Comparison of ENCODE assay signal across 8 cellular contexts in the genomic region with DNA sequence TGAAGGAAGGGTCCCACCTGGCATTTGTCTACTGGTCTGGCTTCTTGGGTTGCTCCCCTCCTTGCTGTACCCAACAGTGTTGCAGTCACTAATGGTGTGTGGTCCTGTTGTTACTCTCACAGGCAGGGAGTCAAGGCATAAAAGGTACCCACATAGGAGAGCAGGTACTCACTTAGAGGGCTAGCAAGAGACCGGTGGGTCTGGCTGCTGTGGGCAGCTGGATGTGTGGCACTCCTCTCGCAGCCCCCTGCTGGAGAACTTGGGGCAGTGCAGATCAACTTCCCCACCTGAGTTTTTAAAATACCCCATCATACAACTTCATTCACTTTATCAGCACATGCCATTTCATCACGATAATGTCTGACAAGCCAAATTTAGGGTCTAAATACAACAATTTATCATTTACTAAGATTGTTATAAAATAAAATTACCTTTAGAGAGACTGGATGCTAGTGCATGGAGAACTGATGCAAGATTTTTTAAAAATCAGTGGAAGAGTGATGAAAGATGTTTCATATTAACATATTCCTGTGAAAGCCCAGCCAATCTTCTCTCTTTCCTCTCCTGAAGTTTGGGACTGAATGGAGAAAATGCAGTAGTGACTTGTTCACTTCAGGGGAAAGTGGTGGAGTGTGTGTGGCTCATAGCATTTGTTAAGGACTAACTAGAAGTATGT. TPM values are rescaled to one million over a fixed set of nuclear protein-coding genes. Genes with fewer than 3 reads are reported as not detected.
DNase-seq lines count a peak whose midpoint lies in the region; ATAC-seq, FAIRE-seq and TF ChIP-seq lines count a peak whose summit lies in the region.

No MANE protein-coding gene starts in this region.

- H3K36me3 ChIP-seq in GM12878 (ENCODE audit: control insufficient read depth in 2 of 2, insufficient read depth in 2 of 2, low read length in 1 of 2) (no peaks in the 10 kb centered on the region), iPS DF 6.9 (ENCODE audit: control insufficient read depth, insufficient read depth, low read length) (peaks cover 8% of the 10 kb centered on the region; the same call in 1 of the 2 replicates)

- no peak overlapping the region for H3K9ac ChIP-seq in GM12878 (ENCODE audit: control insufficient read depth, insufficient read depth, low read length)

- H3K4me3 ChIP-seq in A549 (no peak overlapping the region), GM12878 (no peak overlapping the region), iPS DF 6.9 (ENCODE audit: low read length) (no peak overlapping the region)

- H3K4me1 ChIP-seq in A549 (no peaks in the 10 kb centered on the region), GM12878 (ENCODE audit: control insufficient read depth, insufficient read depth, low read length) (peaks cover 3% of the 10 kb centered on the region; the same call in 1 of the 2 replicates), iPS DF 6.9 (ENCODE audit: control insufficient read depth, insufficient read depth, low read length) (no peaks in the 10 kb centered on the region)

- CTCF ChIA-PET in A549 (lab: Yijun Ruan, JAX), result interaction anchor here (0.6 to 4.0 kb wide), 31 partner anchors 9 to 354 kb away, joined by 3 to 27 read pairs (median 4); a partner anchor contains a TSS
- CTCF ChIA-PET in GM12878 (lab: Yijun Ruan, JAX), result interaction anchor here (0.8 to 3.2 kb wide), 9 partner anchors 9 to 136 kb away, joined by 3 to 19 read pairs (median 6); no protein-coding TSS in a partner anchor

- TF ChIP-seq RAD21 in A549 (conservative IDR thresholded peaks at IDR 0.05 in 1 of 2, IDR thresholded peaks at IDR 0.05 in 1 of 2) (peak; percentile 66 to 70), GM12878 (IDR thresholded peaks at IDR 0.05; ENCODE audit: insufficient read depth, low read depth, low read length) (peak; percentile 63)

- BruUV-seq in GM12878 (replicated peaks; lab: Mats Ljungman, UMichigan), result no TSS peak

- TF ChIP-seq POLR2A in A549 (IDR thresholded peaks at IDR 0.05; ENCODE audit: low read length) (no peak), GM12878 (IDR thresholded peaks at IDR 0.05; ENCODE audit: low read depth, low read length) (no peak)

- in situ Hi-C loops in GM12878 (cut with MboI), result no loop called here

- no peaks in the 10 kb centered on the region for H4K20me1 ChIP-seq in GM12878 (ENCODE audit: control insufficient read depth, insufficient read depth)

- FAIRE-seq in A549 (lab: Jason Lieb, UNC), result no peak
- no peak for FAIRE-seq in GM12878 (lab: Jason Lieb, UNC)

- H3K4me2 ChIP-seq in A549 (no peak overlapping the region), GM12878 (ENCODE audit: control insufficient read depth, insufficient read depth) (no peak overlapping the region)

- SMC1A ChIA-PET in GM12878 (lab: Charles Lee; ENCODE audit: uncharacterized antibody, unreplicated experiment), result interaction anchor here (0.7 to 2.2 kb wide), 10 partner anchors 14 to 265 kb away, joined by 3 to 8 read pairs (median 4); no protein-coding TSS in a partner anchor

- no peaks in the 10 kb centered on the region for H3K27me3 ChIP-seq in GM12878 (replicated peaks in 1 of 2; ENCODE audit: control insufficient read depth in 2 of 2, insufficient read depth in 2 of 2, low read length in 1 of 2)
- no peaks in the 10 kb centered on the region for H3K27me3 ChIP-seq in iPS DF 6.9 (ENCODE audit: control insufficient read depth, insufficient read depth, low read length)

- peak; percentile 72 to 89 for ATAC-seq in A549
- ATAC-seq in GM12878, result peak; percentile 92
- no peak for ATAC-seq in HG03342 (IDR thresholded peaks at IDR 0.05; ENCODE audit: unreplicated experiment)

- intact Hi-C loops in GM12878 (cut with micrococcal nuclease; ENCODE audit: unreplicated experiment), result loop anchor here (1.0 to 5.0 kb wide), 2 partner anchors 132 to 355 kb away; no protein-coding TSS in a partner anchor

- H3K79me2 ChIP-seq in GM12878 (ENCODE audit: control insufficient read depth, insufficient read depth, low read length), result no peaks in the 10 kb centered on the region

- RAD21 ChIA-PET in GM12878 (lab: Charles Lee; ENCODE audit: unreplicated experiment), result no interaction called here

- peak; percentile 79 for TF ChIP-seq CTCF in A549 (IDR thresholded peaks at IDR 0.05)
- TF ChIP-seq CTCF in GM12873 (IDR thresholded peaks at IDR 0.05; ENCODE audit: insufficient read depth, low read depth, low read length, missing control alignments), result peak; percentile 94
- peak; percentile 74 to 91 (median 84) for TF ChIP-seq CTCF in GM12878 (IDR thresholded peaks at IDR 0.05 in 2 of 3, conservative IDR thresholded peaks at IDR 0.05 in 1 of 3; ENCODE audit: control insufficient read depth in 2 of 3, extremely low read depth in 1 of 3, insufficient read depth in 1 of 3, low read depth in 3 of 3, low read length in 3 of 3)

- POLR2A ChIA-PET in A549 (lab: Yijun Ruan, JAX), result no interaction called here
- POLR2A ChIA-PET in GM12878 (lab: Charles Lee), result no interaction called here

- peak; percentile 43 to 81 for DNase-seq in A549 (ENCODE audit: low read depth in 1 of 2, low spot score in 1 of 2)
- DNase-seq in KG1 (lab: John Stamatoyannopoulos, UW), result peak; percentile 17
- peak; percentile 27 for DNase-seq in SW480 (ENCODE audit: low spot score)
- DNase-seq in GM12878 (ENCODE audit: low read depth, low spot score), result no peak
- peak; percentile 31 for DNase-seq in iPS DF 6.9 (ENCODE audit: low read depth, low spot score)
- DNase-seq in stimulated activated CD4-positive, alpha-beta T cell treated with anti-CD3 and anti-CD28 coated beads, Interleukin-1b, Interleukin-23, amount 100 ng/mL, for 24 hours (ENCODE audit: low read depth in 4 of 4, low spot score in 1 of 4), result peak; percentile 32 to 39 (median 34)

- H3K27ac ChIP-seq in A549, result no peak overlapping the region
- H3K27ac ChIP-seq in GM12878 (ENCODE audit: control insufficient read depth, insufficient read depth), result no peak overlapping the region
- no peak overlapping the region for H3K27ac ChIP-seq in iPS DF 6.9 (ENCODE audit: low read length)

- 2% methylated on average over 3 of the region's 3 CpGs for WGBS in A549 (ENCODE audit: missing lambda C conversion rate)
- WGBS in GM12878 (ENCODE audit: insufficient coverage, insufficient replicate concordance, low lambda C conversion rate, missing lambda C conversion rate), result 0% methylated on average over 3 of the region's 3 CpGs
- WGBS in iPS DF 6.9 (ENCODE audit: insufficient coverage, insufficient read length), result 100% methylated on average over 1 of the region's 3 CpGs

- H3K9me3 ChIP-seq in A549 (no peaks in the 10 kb centered on the region), GM12878 (replicated peaks; ENCODE audit: control insufficient read depth, insufficient read depth, low read length) (no peaks in the 10 kb centered on the region), iPS DF 6.9 (ENCODE audit: control insufficient read depth, insufficient read depth, low read length) (no peaks in the 10 kb centered on the region)

- TF ChIP-seq EP300 in A549 (IDR thresholded peaks at IDR 0.05) (no peak), GM12878 (IDR thresholded peaks at IDR 0.05; ENCODE audit: borderline replicate concordance in 1 of 2, control insufficient read depth in 1 of 2, low read depth in 2 of 2, low read length in 2 of 2) (no peak)

- H2AFZ ChIP-seq in GM12878 (ENCODE audit: control insufficient read depth, low read depth, low read length), result no peak overlapping the region

TF ChIP-seq in A549, 52 proteins besides CTCF, POLR2A, EP300 and RAD21:
- TF ChIP-seq CEBPB (IDR thresholded peaks at IDR 0.05) (no peak), NPAS2 (CRISPR knock-in tag; IDR thresholded peaks at IDR 0.05; ENCODE audit: borderline replicate concordance) (no peak), KDM1A (IDR thresholded peaks at IDR 0.05; ENCODE audit: low read depth) (no peak), SMC3 (IDR thresholded peaks at IDR 0.05) (peak; percentile 91), MAZ (IDR thresholded peaks at IDR 0.05; ENCODE audit: borderline replicate concordance, low read depth, low read length) (no peak), JUNB (IDR thresholded peaks at IDR 0.05) (no peak)
TF ChIP-seq in A549: peak in this region for 1.

TF ChIP-seq in GM12878, 131 proteins besides CTCF, POLR2A, EP300 and RAD21 (continues in another document):
- TF ChIP-seq ZNF217 (IDR thresholded peaks at IDR 0.05), result no peak

RNA-seq across cellular contexts. Expression of a gene that starts 42.8 kb away (rescaled TPM):
- polyA plus RNA-seq in A549 (2011; rRNA removed) (26.2 and 26.5 TPM in 2 replicates), A549 (2017; fragmentation: RNase III; extraction: RNeasy Plus Mini Kit Qiagen cat#74134 plus additional on column Dnase treatment) (12.4 to 21.7 TPM (median 14.9 TPM) in 3 replicates), GM12878 (2011; rRNA removed) (6.9 and 7.2 TPM in 2 replicates), GM12878 (2014; fragmentation: Illumina TruSeq; extraction: Trizol) (7.1 and 11.9 TPM in 2 replicates), GM12878 (2014; fragmentation: Nextera tagmentation; extraction: Ambion mirVana) (1 to 10 TPM; 3.1 to 7.5 TPM), GM12878 (2014; rRNA removed) (11.3 and 13.6 TPM in 2 replicates), GM12878 (2016; fragmentation: Nextera tagmentation; extraction: Ambion mirVana) (10 to 100 TPM; 17.6 to 19.7 TPM)
- polyA plus RNA-seq in A549 (2012; cell fraction: cytosol; rRNA removed), result 6.0 and 8.4 TPM in 2 replicates
- 8.9 and 19.0 TPM in 2 replicates for polyA plus RNA-seq in A549 (2012; cell fraction: nucleus; rRNA removed)
- polyA minus RNA-seq in A549 (2011; rRNA and poly(A)+ RNA removed), result 23.4 and 24.8 TPM in 2 replicates
- 25.2 and 25.7 TPM in 2 replicates for total RNA-seq in GM12878 (2013; cell fraction: nucleolus; rRNA removed)
- total RNA-seq in GM12878 (2014; rRNA removed) (5.8 and 8.0 TPM in 2 replicates), GM12878 (2014; rRNA removed; fragmentation: Illumina TruSeq; extraction: Trizol) (6.9 and 7.0 TPM in 2 replicates), GM12878 (2021) (15.5 and 17.8 TPM in 2 replicates)
- 6.5 TPM for polyA plus RNA-seq in GM12878 (2011; ENCODE audit: low read depth)
- 4.7 and 6.0 TPM in 2 replicates for polyA plus RNA-seq in GM12878 (2011; cell fraction: cytosol; rRNA removed)
- polyA plus RNA-seq in GM12878 (2011; cell fraction: nucleus; rRNA removed), result 12.1 and 23.2 TPM in 2 replicates
- 9.5 and 14.7 TPM in 2 replicates for polyA plus RNA-seq in GM12878 (2012)
- polyA minus RNA-seq in GM12878 (2011; rRNA and poly(A)+ RNA removed), result 2.9 and 3.8 TPM in 2 replicates
- 3.0 and 3.6 TPM in 2 replicates for polyA minus RNA-seq in GM12878 (2011; cell fraction: cytosol; rRNA and poly(A)+ RNA removed)
- 5.0 and 5.2 TPM in 2 replicates for polyA minus RNA-seq in GM12878 (2011; cell fraction: nucleus; rRNA and poly(A)+ RNA removed)
